9 cellular contexts compared by ENCODE assay signal in the genomic region with DNA sequence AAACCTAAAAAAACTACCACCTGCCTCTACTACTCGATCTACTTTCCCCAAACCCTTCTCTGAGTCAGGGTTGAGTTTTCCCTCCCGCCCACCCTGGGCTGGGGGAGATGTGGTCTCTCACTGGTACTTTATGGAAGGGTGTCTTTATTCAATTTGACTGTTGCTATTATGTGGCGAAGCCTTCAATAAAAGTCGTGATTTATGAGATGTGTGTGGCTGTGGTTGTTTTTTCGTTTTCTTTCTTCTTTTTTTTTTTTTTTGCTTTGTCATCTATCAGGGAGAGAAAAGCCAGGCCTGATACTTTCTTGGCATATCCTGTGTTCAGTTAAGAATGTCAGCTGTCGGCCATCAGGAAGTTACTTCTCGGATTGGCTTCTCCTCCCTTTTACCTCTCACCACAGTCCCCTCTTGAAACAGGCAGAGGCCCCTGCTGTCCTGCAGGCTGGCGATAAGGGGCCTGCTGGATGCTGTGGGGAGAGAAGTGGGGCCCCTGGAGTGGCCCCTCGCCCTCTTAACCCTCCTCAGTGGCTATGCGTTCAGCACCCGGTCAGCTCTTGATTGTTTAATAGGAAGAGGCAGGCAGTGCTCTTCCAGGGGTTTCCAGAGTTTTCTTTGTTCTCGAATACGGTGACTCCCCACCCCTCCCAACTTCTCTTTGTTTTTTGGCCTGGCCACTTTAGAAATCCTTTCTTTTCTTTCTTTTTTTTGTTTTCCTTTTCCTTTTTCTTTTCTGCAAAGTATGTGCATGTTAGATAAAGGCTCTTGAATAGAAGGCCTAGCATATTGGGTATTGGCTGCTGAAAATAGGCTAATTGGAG.
DNase-seq lines count a peak whose midpoint lies in the region; ATAC-seq lines count a peak whose summit lies in the region.
"Had no signal": no experiment of that assay in that cellular context is flagged by ENCODE, and none has a peak within 500 bp of the region (broad histone marks: within the 10 kb centered on the region; RNA-seq: fewer than 3 reads in every experiment).

No MANE protein-coding gene starts in this region.

- H3K27me3 Mint-ChIP-seq in activated T-helper 2 cell treated with anti-CD3 and anti-CD28 coated beads, Interferon-gamma antibody, Interleukin-2, Interleukin-4, amounts not matched to agents 10 μg/mL and 5 μg/mL and 100 μg/mL, durations not matched to agents 14 hours and 24 hours and 36 hours (ENCODE audit: low read depth): no peaks in the 10 kb centered on the region
- no peaks in the 10 kb centered on the region for H3K27me3 Mint-ChIP-seq in stimulated activated naive CD8-positive, alpha-beta T cell treated with anti-CD3 and anti-CD28 coated beads, Interleukin-15, Interleukin-2, amounts not matched to agents 100 ng/mL and 50 ng/mL, for 24 hours

- H3K4me1 ChIP-seq in iPS-18a (ENCODE audit: control insufficient read depth, low read depth, low read length): peaks cover 23% of the 10 kb centered on the region

- peaks cover 13% of the 10 kb centered on the region for H3K4me1 Mint-ChIP-seq in activated T-helper 2 cell treated with anti-CD3 and anti-CD28 coated beads, Interferon-gamma antibody, Interleukin-2, Interleukin-4, amounts not matched to agents 10 μg/mL and 5 μg/mL and 100 μg/mL, durations not matched to agents 14 hours and 24 hours and 36 hours (ENCODE audit: low read depth)
- peaks cover 20% of the 10 kb centered on the region for H3K4me1 Mint-ChIP-seq in stimulated activated naive CD8-positive, alpha-beta T cell treated with anti-CD3 and anti-CD28 coated beads, Interleukin-15, Interleukin-2, amounts not matched to agents 100 ng/mL and 50 ng/mL, for 24 hours (ENCODE audit: low read depth)

- intact Hi-C loops in activated T-helper 2 cell treated with anti-CD3 and anti-CD28 coated beads, Interferon-gamma antibody, Interleukin-2, Interleukin-4, amounts not matched to agents 10 μg/mL and 5 μg/mL and 100 μg/mL, durations not matched to agents 14 hours and 24 hours and 36 hours (cut with micrococcal nuclease): no loop called here

- H3K27ac Mint-ChIP-seq in activated T-helper 2 cell treated with anti-CD3 and anti-CD28 coated beads, Interferon-gamma antibody, Interleukin-2, Interleukin-4, amounts not matched to agents 10 μg/mL and 5 μg/mL and 100 μg/mL, durations not matched to agents 14 hours and 24 hours and 36 hours: peak overlapping the region; percentile 35
- peak overlapping the region; percentile 49 for H3K27ac Mint-ChIP-seq in stimulated activated naive CD8-positive, alpha-beta T cell treated with anti-CD3 and anti-CD28 coated beads, Interleukin-15, Interleukin-2, amounts not matched to agents 100 ng/mL and 50 ng/mL, for 24 hours

- peaks cover 7% of the 10 kb centered on the region for H3K9me3 Mint-ChIP-seq in activated T-helper 2 cell treated with anti-CD3 and anti-CD28 coated beads, Interferon-gamma antibody, Interleukin-2, Interleukin-4, amounts not matched to agents 10 μg/mL and 5 μg/mL and 100 μg/mL, durations not matched to agents 14 hours and 24 hours and 36 hours
- H3K9me3 Mint-ChIP-seq in stimulated activated naive CD8-positive, alpha-beta T cell treated with anti-CD3 and anti-CD28 coated beads, Interleukin-15, Interleukin-2, amounts not matched to agents 100 ng/mL and 50 ng/mL, for 24 hours: peaks cover 10% of the 10 kb centered on the region

- H3K36me3 ChIP-seq in iPS-18a (ENCODE audit: control insufficient read depth, low read depth, low read length): no peaks in the 10 kb centered on the region

- H3K9me3 ChIP-seq in iPS-18a (ENCODE audit: control insufficient read depth, low read depth, low read length): no peaks in the 10 kb centered on the region

- H3K4me3 Mint-ChIP-seq in activated T-helper 2 cell treated with anti-CD3 and anti-CD28 coated beads, Interferon-gamma antibody, Interleukin-2, Interleukin-4, amounts not matched to agents 10 μg/mL and 5 μg/mL and 100 μg/mL, durations not matched to agents 14 hours and 24 hours and 36 hours (ENCODE audit: low read depth): no peak overlapping the region
- peak overlapping the region; percentile 62 for H3K4me3 Mint-ChIP-seq in stimulated activated naive CD8-positive, alpha-beta T cell treated with anti-CD3 and anti-CD28 coated beads, Interleukin-15, Interleukin-2, amounts not matched to agents 100 ng/mL and 50 ng/mL, for 24 hours

- H3K9ac ChIP-seq in iPS-18a (ENCODE audit: low read length): no peak overlapping the region

- H3K36me3 Mint-ChIP-seq in activated T-helper 2 cell treated with anti-CD3 and anti-CD28 coated beads, Interferon-gamma antibody, Interleukin-2, Interleukin-4, amounts not matched to agents 10 μg/mL and 5 μg/mL and 100 μg/mL, durations not matched to agents 14 hours and 24 hours and 36 hours (ENCODE audit: low read depth): peaks cover 32% of the 10 kb centered on the region
- H3K36me3 Mint-ChIP-seq in stimulated activated naive CD8-positive, alpha-beta T cell treated with anti-CD3 and anti-CD28 coated beads, Interleukin-15, Interleukin-2, amounts not matched to agents 100 ng/mL and 50 ng/mL, for 24 hours (ENCODE audit: low read depth): peaks cover 36% of the 10 kb centered on the region

- no peak overlapping the region for H3K4me3 ChIP-seq in iPS-18a (ENCODE audit: low read length)

- peak overlapping the region; percentile 67 for H3K27ac ChIP-seq in iPS-18a (ENCODE audit: low read length)

- H3K27me3 ChIP-seq in iPS-18a (ENCODE audit: control insufficient read depth, insufficient read depth, low read length): no peaks in the 10 kb centered on the region

- DNase-seq in activated T-cell treated with anti-CD3 and anti-CD28 coated beads for 48 hours (ENCODE audit: low read depth) (peak; percentile 21), activated T-cell treated with anti-CD3 and anti-CD28 coated beads for 4 hours (no peak), SHP77 treated with DMSO at 0.1 percent for 48 hours (lab: John Stamatoyannopoulos, UW) (no peak)
- no peak for DNase-seq in activated T-helper 2 cell treated with anti-CD3 and anti-CD28 coated beads, Interferon-gamma antibody, Interleukin-2, Interleukin-4, amounts not matched to agents 10 μg/mL and 5 μg/mL and 100 μg/mL, durations not matched to agents 14 hours and 24 hours and 36 hours (ENCODE audit: low spot score)
- DNase-seq: NCI-H510A treated with DMSO at 0.1 percent for 48 hours had no signal

- ATAC-seq in GM21528 (IDR thresholded peaks at IDR 0.05; ENCODE audit: low FRiP score, unreplicated experiment): no peak
- ATAC-seq in HG03521 (IDR thresholded peaks at IDR 0.05; ENCODE audit: unreplicated experiment): no peak
